ENCODE assay signal across 1 cellular context in genomic region chr9:99867968-99868367, GRCh38.
TF ChIP-seq lines count a peak whose summit lies in the region.

No MANE protein-coding gene starts in this region.

TF ChIP-seq in GM12878, 131 proteins besides CTCF, POLR2A, EP300 and RAD21:
- TF ChIP-seq, protein P1, sequence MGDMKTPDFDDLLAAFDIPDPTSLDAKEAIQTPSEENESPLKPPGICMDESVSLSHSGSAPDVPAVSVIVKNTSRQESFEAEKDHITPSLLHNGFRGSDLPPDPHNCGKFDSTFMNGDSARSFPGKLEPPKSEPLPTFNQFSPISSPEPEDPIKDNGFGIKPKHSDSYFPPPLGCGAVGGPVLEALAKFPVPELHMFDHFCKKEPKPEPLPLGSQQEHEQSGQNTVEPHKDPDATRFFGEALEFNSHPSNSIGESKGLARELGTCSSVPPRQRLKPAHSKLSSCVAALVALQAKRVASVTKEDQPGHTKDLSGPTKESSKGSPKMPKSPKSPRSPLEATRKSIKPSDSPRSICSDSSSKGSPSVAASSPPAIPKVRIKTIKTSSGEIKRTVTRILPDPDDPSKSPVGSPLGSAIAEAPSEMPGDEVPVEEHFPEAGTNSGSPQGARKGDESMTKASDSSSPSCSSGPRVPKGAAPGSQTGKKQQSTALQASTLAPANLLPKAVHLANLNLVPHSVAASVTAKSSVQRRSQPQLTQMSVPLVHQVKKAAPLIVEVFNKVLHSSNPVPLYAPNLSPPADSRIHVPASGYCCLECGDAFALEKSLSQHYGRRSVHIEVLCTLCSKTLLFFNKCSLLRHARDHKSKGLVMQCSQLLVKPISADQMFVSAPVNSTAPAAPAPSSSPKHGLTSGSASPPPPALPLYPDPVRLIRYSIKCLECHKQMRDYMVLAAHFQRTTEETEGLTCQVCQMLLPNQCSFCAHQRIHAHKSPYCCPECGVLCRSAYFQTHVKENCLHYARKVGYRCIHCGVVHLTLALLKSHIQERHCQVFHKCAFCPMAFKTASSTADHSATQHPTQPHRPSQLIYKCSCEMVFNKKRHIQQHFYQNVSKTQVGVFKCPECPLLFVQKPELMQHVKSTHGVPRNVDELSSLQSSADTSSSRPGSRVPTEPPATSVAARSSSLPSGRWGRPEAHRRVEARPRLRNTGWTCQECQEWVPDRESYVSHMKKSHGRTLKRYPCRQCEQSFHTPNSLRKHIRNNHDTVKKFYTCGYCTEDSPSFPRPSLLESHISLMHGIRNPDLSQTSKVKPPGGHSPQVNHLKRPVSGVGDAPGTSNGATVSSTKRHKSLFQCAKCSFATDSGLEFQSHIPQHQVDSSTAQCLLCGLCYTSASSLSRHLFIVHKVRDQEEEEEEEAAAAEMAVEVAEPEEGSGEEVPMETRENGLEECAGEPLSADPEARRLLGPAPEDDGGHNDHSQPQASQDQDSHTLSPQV (IDR thresholded peaks at IDR 0.05), result no peak
- TF ChIP-seq CEBPB (IDR thresholded peaks at IDR 0.05; ENCODE audit: borderline replicate concordance in 1 of 2, low read depth in 2 of 2, low read length in 2 of 2), result no peak
- 0 out of 2 replicates have a peak, but pooled peaks have one; percentile 12 for TF ChIP-seq BCL11A (IDR thresholded peaks at IDR 0.05; ENCODE audit: low read depth, low read length)
- TF ChIP-seq MTA2 (IDR thresholded peaks at IDR 0.05; ENCODE audit: low read depth), result peak; percentile 79
- TF ChIP-seq SIN3A (IDR thresholded peaks at IDR 0.05; ENCODE audit: low read depth, low read length), result no peak
- TF ChIP-seq JUNB (IDR thresholded peaks at IDR 0.05), result peak; percentile 38; the same call in 1 of the 2 replicates
- TF ChIP-seq YBX1 (IDR thresholded peaks at IDR 0.05), result no peak
- TF ChIP-seq CHD2 (IDR thresholded peaks at IDR 0.05; ENCODE audit: borderline replicate concordance, low read depth, low read length), result no peak
- TF ChIP-seq POLR2AphosphoS5 (IDR thresholded peaks at IDR 0.05; ENCODE audit: low read length), result no peak
- peak; percentile 54 for TF ChIP-seq RUNX3 (IDR thresholded peaks at IDR 0.05; ENCODE audit: low read length)
- TF ChIP-seq ZBED1 (IDR thresholded peaks at IDR 0.05; ENCODE audit: borderline replicate concordance), result no peak
- TF ChIP-seq TAF1 (IDR thresholded peaks at IDR 0.05; ENCODE audit: borderline replicate concordance, low read depth, low read length), result no peak
- no peak; a peak in 1 of 4 replicates for TF ChIP-seq IKZF2 (IDR thresholded peaks at IDR 0.05)
- no peak for TF ChIP-seq TBL1XR1 (IDR thresholded peaks at IDR 0.05; ENCODE audit: low read depth, low read length)
- TF ChIP-seq HSF1 (IDR thresholded peaks at IDR 0.05; ENCODE audit: low read depth, low read length), result no peak
- TF ChIP-seq POLR2AphosphoS2 (IDR thresholded peaks at IDR 0.05; ENCODE audit: low read depth, low read length), result no peak
- no peak for TF ChIP-seq HDAC2 (IDR thresholded peaks at IDR 0.05)
- TF ChIP-seq BMI1 (IDR thresholded peaks at IDR 0.05; ENCODE audit: borderline replicate concordance), result 0 out of 2 replicates have a peak, but pooled peaks have one; percentile 32
- TF ChIP-seq STAT1 (conservative IDR thresholded peaks at IDR 0.05), result no peak
- TF ChIP-seq SPI1 (IDR thresholded peaks at IDR 0.05; ENCODE audit: borderline replicate concordance, insufficient read depth, low read depth, low read length), result peak; percentile 59; the same call in 1 of the 2 replicates
- no peak for TF ChIP-seq SREBF1 (IDR thresholded peaks at IDR 0.05; ENCODE audit: low read length)
- no peak for TF ChIP-seq ELK1 (IDR thresholded peaks at IDR 0.05; ENCODE audit: low read depth, low read length)
